ENCODE assay signal across 8 cellular contexts in genomic region chr10:104256335-104257080, GRCh38. TPM values are rescaled to one million over a fixed set of nuclear protein-coding genes. Genes with fewer than 3 reads are reported as not detected.
A peak's percentile ranks its signal among the peaks of the same experiment; 100 is the strongest.
DNase-seq lines count a peak whose midpoint lies in the region; ATAC-seq, FAIRE-seq and TF ChIP-seq lines count a peak whose summit lies in the region.

No MANE protein-coding gene starts in this region.

- TF ChIP-seq CTCF in heart right ventricle (IDR thresholded peaks at IDR 0.05) = no peak
- no peak for TF ChIP-seq CTCF in HepG2 (CRISPR knock-in tag; IDR thresholded peaks at IDR 0.05)
- TF ChIP-seq CTCF in upper lobe of left lung (IDR thresholded peaks at IDR 0.05) = no peak
- no peak for TF ChIP-seq CTCF in glutamatergic neuron (IDR thresholded peaks at IDR 0.05; ENCODE audit: partially characterized antibody, unreplicated experiment)

- POLR2A ChIA-PET in activated naive CD8-positive, alpha-beta T cell treated with anti-CD3 and anti-CD28 coated beads, Interleukin-2, amount 10 ng/mL, durations not matched to agents 7 days and 5 days (lab: Charles Lee) = interaction anchor here (0.7 to 4.0 kb wide), 5 partner anchors 10 to 366 kb away, joined by 3 to 29 read pairs (median 4); partner anchors contain the start of genes CFAP43, GSTO2 and SFR1
- POLR2A ChIA-PET in HepG2 (lab: Yijun Ruan, JAX) = interaction anchor here (4.6 to 6.7 kb wide), 3 partner anchors 18 to 31 kb away, joined by 30 to 59 read pairs (median 51); partner anchors contain the start of gene CFAP43

- TF ChIP-seq POLR2A in HepG2 (IDR thresholded peaks at IDR 0.05; ENCODE audit: insufficient read depth in 1 of 2, low read depth in 2 of 2, low read length in 2 of 2) (peak in 1 of 2 experiments; percentile 8; a peak in 1 of 4 replicates), upper lobe of left lung (IDR thresholded peaks at IDR 0.05) (no peak)

- in situ Hi-C loops in HepG2 (cut with HindIII; ENCODE audit: extremely low pct_ligation_motif_present, low pct_unique_long_range_greater_than_20kb) = no loop called here

- peak in 1 of 2 experiments; percentile 71; a peak in 2 of 4 replicates for TF ChIP-seq EP300 in HepG2 (IDR thresholded peaks at IDR 0.05; ENCODE audit: low read depth in 2 of 2, low read length in 2 of 2)
- TF ChIP-seq EP300 in HepG2 (CRISPR knock-in tag; IDR thresholded peaks at IDR 0.05; ENCODE audit: borderline replicate concordance) = no peak
- TF ChIP-seq EP300 in upper lobe of left lung (IDR thresholded peaks at IDR 0.05) = no peak

- H3K9ac ChIP-seq in HepG2 (ENCODE audit: insufficient read depth, low read depth, low read length) = peak overlapping the region; percentile 83

- H3K27ac Mint-ChIP-seq in activated naive CD8-positive, alpha-beta T cell treated with anti-CD3 and anti-CD28 coated beads, Interleukin-2, amount 10 ng/mL, durations not matched to agents 7 days and 5 days = peak overlapping the region; percentile 37
- H3K27ac Mint-ChIP-seq in glutamatergic neuron (ENCODE audit: unreplicated experiment) = no peak overlapping the region

- peaks cover 8 to 69% (median 55%) of the 10 kb centered on the region in 9 donors for H3K4me1 ChIP-seq in heart right ventricle
- H3K4me1 ChIP-seq in HepG2 (ENCODE audit: insufficient read depth, low read length) = peaks cover 81% of the 10 kb centered on the region
- H3K4me1 ChIP-seq in upper lobe of left lung = peaks cover 57 to 65% (median 59%) of the 10 kb centered on the region in 4 donors

- peaks cover 40% of the 10 kb centered on the region for H3K36me3 Mint-ChIP-seq in activated naive CD8-positive, alpha-beta T cell treated with anti-CD3 and anti-CD28 coated beads, Interleukin-2, amount 10 ng/mL, durations not matched to agents 7 days and 5 days
- no peaks in the 10 kb centered on the region for H3K36me3 Mint-ChIP-seq in glutamatergic neuron (ENCODE audit: unreplicated experiment)

- ATAC-seq in heart right ventricle (peak in 1 of 8 donors; percentile 3), HepG2 (peak; percentile 24; the same call in 2 of the 3 replicates), upper lobe of left lung (ENCODE audit: low FRiP score in 2 of 2) (no peak)
- ATAC-seq in activated naive CD8-positive, alpha-beta T cell treated with anti-CD3 and anti-CD28 coated beads, Interleukin-2, amount 10 ng/mL, durations not matched to agents 7 days and 5 days (ENCODE audit: low read depth) = no peak

- peaks cover 5% of the 10 kb centered on the region; the same call in 1 of the 2 replicates for H4K20me1 ChIP-seq in HepG2 (ENCODE audit: insufficient read depth, low read length)

- H3K27ac ChIP-seq in heart right ventricle (peak overlapping the region; percentile 96 to 100 (median 99)), HepG2 (ENCODE audit: extremely low read length, insufficient read depth, low read length) (peak overlapping the region; percentile 90), upper lobe of left lung (peak overlapping the region; percentile 98 to 99 (median 99))

- peak overlapping the region; percentile 99 for H3K4me3 Mint-ChIP-seq in activated naive CD8-positive, alpha-beta T cell treated with anti-CD3 and anti-CD28 coated beads, Interleukin-2, amount 10 ng/mL, durations not matched to agents 7 days and 5 days
- H3K4me3 Mint-ChIP-seq in glutamatergic neuron (ENCODE audit: unreplicated experiment) = no peak overlapping the region

- WGBS in heart right ventricle, 2 donors = 21 to 39% methylated on average over 1 of the region's 1 CpG
- 0% methylated on average over 1 of the region's 1 CpG for WGBS in HepG2 (ENCODE audit: low lambda C conversion rate)
- WGBS in upper lobe of left lung, 2 donors = 13 to 25% methylated on average over 1 of the region's 1 CpG

- H3K36me3 ChIP-seq in heart right ventricle (peaks cover 0 to 53% (median 29%) of the 10 kb centered on the region in 9 donors), HepG2 (replicated peaks in 1 of 2; ENCODE audit: control insufficient read depth in 1 of 2, insufficient read depth in 2 of 2, low read length in 2 of 2) (peaks cover 4 to 37% of the 10 kb centered on the region in 2 experiments; a peak in 4 of 5 replicates), upper lobe of left lung (peaks cover 20 to 43% (median 26%) of the 10 kb centered on the region in 4 donors)

- H3K4me3 ChIP-seq in heart right ventricle = peak overlapping the region in 9 of 10 donors; percentile 88 to 99 (median 92)
- H3K4me3 ChIP-seq in HepG2 (replicated peaks in 1 of 3; ENCODE audit: insufficient read depth in 1 of 3, low read depth in 2 of 3, low read length in 3 of 3) = peak overlapping the region; percentile 83 to 88 (median 88); a peak in 5 of 6 replicates
- H3K4me3 ChIP-seq in upper lobe of left lung = peak overlapping the region in 3 of 4 donors; percentile 87 to 96 (median 94)

- no peaks in the 10 kb centered on the region for H3K9me3 ChIP-seq in heart right ventricle
- no peaks in the 10 kb centered on the region for H3K9me3 ChIP-seq in HepG2 (ENCODE audit: low read length)
- H3K9me3 ChIP-seq in upper lobe of left lung = no peaks in the 10 kb centered on the region

- H3K79me2 ChIP-seq in HepG2 (ENCODE audit: insufficient read depth, low read length) = peaks cover 74% of the 10 kb centered on the region

- FAIRE-seq in HepG2 (lab: Jason Lieb, UNC) = peak; percentile 43

- H3K4me2 ChIP-seq in HepG2 (ENCODE audit: low read depth, low read length) = peak overlapping the region; percentile 84

- H3K27me3 Mint-ChIP-seq in activated naive CD8-positive, alpha-beta T cell treated with anti-CD3 and anti-CD28 coated beads, Interleukin-2, amount 10 ng/mL, durations not matched to agents 7 days and 5 days = no peaks in the 10 kb centered on the region
- H3K27me3 Mint-ChIP-seq in glutamatergic neuron (ENCODE audit: unreplicated experiment) = peaks cover 3% of the 10 kb centered on the region

- no peak overlapping the region for H2AFZ ChIP-seq in HepG2 (ENCODE audit: low read length)

- DNase-seq in heart right ventricle (no peak), cardiac septum (ENCODE audit: low spot score) (no peak), HepG2 (ENCODE audit: low spot score) (peak; percentile 63), upper lobe of left lung (no peak), glutamatergic neuron (no peak), NCI-H774 (lab: John Stamatoyannopoulos, UW) (no peak), RPMI8226 (no peak)
- no peak for DNase-seq in activated naive CD8-positive, alpha-beta T cell treated with anti-CD3 and anti-CD28 coated beads, Interleukin-2, amount 10 ng/mL, durations not matched to agents 7 days and 5 days

- intact Hi-C loops in heart right ventricle (cut with DNase I) (loop anchor here in 2 of 10 donors (10.0 kb wide), 1 partner anchor 132 kb away; the partner anchor contains the start of gene SFR1 (in 2 of the 2)), cardiac septum (cut with DNase I) (no loop called here), HepG2 (cut with micrococcal nuclease; ENCODE audit: unreplicated experiment) (loop anchor here (10.0 kb wide), 1 partner anchor 132 kb away; the partner anchor contains the start of gene SFR1)

- CTCF ChIA-PET in HepG2 (lab: Yijun Ruan, JAX; ENCODE audit: low intra/inter-chr PET ratio, low total read pairs) = no interaction called here

- no peaks in the 10 kb centered on the region for H3K9me3 Mint-ChIP-seq in activated naive CD8-positive, alpha-beta T cell treated with anti-CD3 and anti-CD28 coated beads, Interleukin-2, amount 10 ng/mL, durations not matched to agents 7 days and 5 days
- peaks cover 3% of the 10 kb centered on the region for H3K9me3 Mint-ChIP-seq in glutamatergic neuron (ENCODE audit: unreplicated experiment)

- H3K27me3 ChIP-seq in heart right ventricle = no peaks in the 10 kb centered on the region
- no peaks in the 10 kb centered on the region; a peak in 1 of 5 replicates for H3K27me3 ChIP-seq in HepG2 (ENCODE audit: control insufficient read depth in 1 of 2, insufficient read depth in 2 of 2, low read length in 2 of 2)
- H3K27me3 ChIP-seq in upper lobe of left lung = no peaks in the 10 kb centered on the region

- no peak for TF ChIP-seq RAD21 in HepG2 (CRISPR knock-in tag; IDR thresholded peaks at IDR 0.05)

- BruUV-seq in HepG2 (replicated peaks; lab: Mats Ljungman, UMichigan) = no TSS peak

- peaks cover 63% of the 10 kb centered on the region for H3K4me1 Mint-ChIP-seq in activated naive CD8-positive, alpha-beta T cell treated with anti-CD3 and anti-CD28 coated beads, Interleukin-2, amount 10 ng/mL, durations not matched to agents 7 days and 5 days
- H3K4me1 Mint-ChIP-seq in glutamatergic neuron (ENCODE audit: low read depth, unreplicated experiment) = peaks cover 14% of the 10 kb centered on the region

RNA-seq across cellular contexts. Expression of gene GSTO1, which starts 1.8 kb away (rescaled TPM):
- total RNA-seq in heart right ventricle = 100 to 1,000 TPM; 161 to 372 (median 220) TPM
- 100 to 1,000 TPM; 339 to 570 TPM for polyA plus RNA-seq in heart right ventricle
- 209 TPM for total RNA-seq in cardiac septum
- 10 to 100 TPM; 92.2 to 97.7 TPM for total RNA-seq in activated naive CD8-positive, alpha-beta T cell treated with anti-CD3 and anti-CD28 coated beads, Interleukin-2, amount 10 ng/mL, durations not matched to agents 7 days and 5 days
- 300 and 418 TPM in 2 replicates for total RNA-seq in HepG2 (2016; rRNA removed; fragmentation: Illumina TruSeq; extraction: Trizol)
- total RNA-seq in HepG2 (2016; cell fraction: cytosol; rRNA removed; fragmentation: Illumina TruSeq; extraction: Trizol; ENCODE audit: low read depth) = 151 and 179 TPM in 2 replicates
- 301 and 437 TPM in 2 replicates for total RNA-seq in HepG2 (2016; cell fraction: insoluble cytoplasmic fraction; rRNA removed; fragmentation: Illumina TruSeq; extraction: Trizol)
- total RNA-seq in HepG2 (2016; cell fraction: membrane; rRNA removed; fragmentation: Illumina TruSeq; extraction: Trizol) = 192 and 211 TPM in 2 replicates
- total RNA-seq in HepG2 (2016; cell fraction: nucleus; rRNA removed; fragmentation: Illumina TruSeq; extraction: Trizol) = 110 and 113 TPM in 2 replicates
- 152 and 228 TPM in 2 replicates for polyA plus RNA-seq in HepG2 (2011; rRNA removed)
- polyA plus RNA-seq in HepG2 (2011; cell fraction: cytosol; rRNA removed) = 147 and 153 TPM in 2 replicates
- polyA plus RNA-seq in HepG2 (2011; cell fraction: nucleus; rRNA removed) = 37.4 and 37.5 TPM in 2 replicates
- 165 and 247 TPM in 2 replicates for polyA plus RNA-seq in HepG2 (2012)
- polyA plus RNA-seq in HepG2 (2016; cell fraction: cytosol; fragmentation: Illumina TruSeq; extraction: Trizol; ENCODE audit: low read depth) = 177 and 202 TPM in 2 replicates
- polyA plus RNA-seq in HepG2 (2016; cell fraction: insoluble cytoplasmic fraction; fragmentation: Illumina TruSeq; extraction: Trizol; ENCODE audit: low read depth) = 365 and 402 TPM in 2 replicates
- polyA plus RNA-seq in HepG2 (2016; cell fraction: membrane; fragmentation: Illumina TruSeq; extraction: Trizol; ENCODE audit: low read depth) = 152 and 182 TPM in 2 replicates
- polyA plus RNA-seq in HepG2 (2016; cell fraction: nucleus; fragmentation: Illumina TruSeq; extraction: Trizol; ENCODE audit: insufficient read depth, low read depth) = 148 and 165 TPM in 2 replicates
- polyA minus RNA-seq in HepG2 (2011; rRNA and poly(A)+ RNA removed; ENCODE audit: low replicate concordance) = 30.9 and 42.9 TPM in 2 replicates
- 56.1 and 62.9 TPM in 2 replicates for polyA minus RNA-seq in HepG2 (2011; cell fraction: cytosol; rRNA and poly(A)+ RNA removed)
- polyA minus RNA-seq in HepG2 (2011; cell fraction: nucleus; rRNA and poly(A)+ RNA removed) = 58.7 and 65.3 TPM in 2 replicates
- total RNA-seq in upper lobe of left lung = 100 to 1,000 TPM in 3 of 6 donors, 10 to 100 TPM in 3; 30.4 to 147 (median 102) TPM
- 26.8 TPM for total RNA-seq in glutamatergic neuron (ENCODE audit: unreplicated experiment)

RNA-seq across cellular contexts. Expression of gene GSTO2, which starts 12.5 kb away (rescaled TPM):
- total RNA-seq in heart right ventricle (1 to 10 TPM in 4 of 10 donors, under 1 TPM in 6; 0.57 to 1.6 (median 0.97) TPM), cardiac septum (0.67 TPM), HepG2 (2016; rRNA removed; fragmentation: Illumina TruSeq; extraction: Trizol) (2.1 and 3.4 TPM in 2 replicates), upper lobe of left lung (10 to 100 TPM in 1 of 6 donors, 1 to 10 TPM in 5; 2.8 to 11.2 (median 7.8) TPM), glutamatergic neuron (ENCODE audit: unreplicated experiment) (2.0 TPM)
- polyA plus RNA-seq in heart right ventricle (under 1 TPM; 0.25 to 0.51 TPM), HepG2 (2011; rRNA removed) (5.8 and 7.9 TPM in 2 replicates)
- 1 to 10 TPM; 1.4 TPM for total RNA-seq in activated naive CD8-positive, alpha-beta T cell treated with anti-CD3 and anti-CD28 coated beads, Interleukin-2, amount 10 ng/mL, durations not matched to agents 7 days and 5 days
- total RNA-seq in HepG2 (2016; cell fraction: cytosol; rRNA removed; fragmentation: Illumina TruSeq; extraction: Trizol; ENCODE audit: low read depth) = 0.61 and 0.97 TPM in 2 replicates
- total RNA-seq in HepG2 (2016; cell fraction: insoluble cytoplasmic fraction; rRNA removed; fragmentation: Illumina TruSeq; extraction: Trizol) = 1.9 and 2.5 TPM in 2 replicates
- total RNA-seq in HepG2 (2016; cell fraction: membrane; rRNA removed; fragmentation: Illumina TruSeq; extraction: Trizol) = 1.3 and 2.6 TPM in 2 replicates
- 2.4 and 3.2 TPM in 2 replicates for total RNA-seq in HepG2 (2016; cell fraction: nucleus; rRNA removed; fragmentation: Illumina TruSeq; extraction: Trizol)
- polyA plus RNA-seq in HepG2 (2011; cell fraction: cytosol; rRNA removed) = 5.4 TPM in 2 replicates
- polyA plus RNA-seq in HepG2 (2011; cell fraction: nucleus; rRNA removed) = 3.2 and 4.7 TPM in 2 replicates
- polyA plus RNA-seq in HepG2 (2012) = 2.1 and 4.2 TPM in 2 replicates
- 1.1 and 1.5 TPM in 2 replicates for polyA plus RNA-seq in HepG2 (2016; cell fraction: cytosol; fragmentation: Illumina TruSeq; extraction: Trizol; ENCODE audit: low read depth)
- 1.4 and 1.8 TPM in 2 replicates for polyA plus RNA-seq in HepG2 (2016; cell fraction: insoluble cytoplasmic fraction; fragmentation: Illumina TruSeq; extraction: Trizol; ENCODE audit: low read depth)
- polyA plus RNA-seq in HepG2 (2016; cell fraction: membrane; fragmentation: Illumina TruSeq; extraction: Trizol; ENCODE audit: low read depth) = 1.1 and 1.6 TPM in 2 replicates
- 1.4 and 2.0 TPM in 2 replicates for polyA plus RNA-seq in HepG2 (2016; cell fraction: nucleus; fragmentation: Illumina TruSeq; extraction: Trizol; ENCODE audit: insufficient read depth, low read depth)
- polyA minus RNA-seq in HepG2 (2011; rRNA and poly(A)+ RNA removed; ENCODE audit: low replicate concordance) = 4.8 and 5.9 TPM in 2 replicates
- 0.99 and 3.0 TPM in 2 replicates for polyA minus RNA-seq in HepG2 (2011; cell fraction: cytosol; rRNA and poly(A)+ RNA removed)
- 5.6 and 8.6 TPM in 2 replicates for polyA minus RNA-seq in HepG2 (2011; cell fraction: nucleus; rRNA and poly(A)+ RNA removed)

RNA-seq across cellular contexts. Expression of gene CFAP43, which starts 24.3 kb away (rescaled TPM):
- total RNA-seq in heart right ventricle = under 1 TPM in 4 of 10 donors, not detected in 6; 0.09 to 0.15 (median 0.12) TPM
- under 1 TPM; 0.06 to 0.37 TPM for polyA plus RNA-seq in heart right ventricle
- 0.08 TPM for total RNA-seq in cardiac septum
- under 1 TPM in 1 of 2 experiments, not detected in 1; 0.25 TPM for total RNA-seq in activated naive CD8-positive, alpha-beta T cell treated with anti-CD3 and anti-CD28 coated beads, Interleukin-2, amount 10 ng/mL, durations not matched to agents 7 days and 5 days
- 0.24 and 0.46 TPM in 2 replicates for total RNA-seq in HepG2 (2016; rRNA removed; fragmentation: Illumina TruSeq; extraction: Trizol)
- 0.40 and 0.53 TPM in 2 replicates for total RNA-seq in HepG2 (2016; cell fraction: cytosol; rRNA removed; fragmentation: Illumina TruSeq; extraction: Trizol; ENCODE audit: low read depth)
- total RNA-seq in HepG2 (2016; cell fraction: insoluble cytoplasmic fraction; rRNA removed; fragmentation: Illumina TruSeq; extraction: Trizol) = 0.65 and 0.67 TPM in 2 replicates
- 0.43 and 0.65 TPM in 2 replicates for total RNA-seq in HepG2 (2016; cell fraction: membrane; rRNA removed; fragmentation: Illumina TruSeq; extraction: Trizol)
- 0.69 and 1.0 TPM in 2 replicates for total RNA-seq in HepG2 (2016; cell fraction: nucleus; rRNA removed; fragmentation: Illumina TruSeq; extraction: Trizol)
- 0.16 and 0.38 TPM in 2 replicates for polyA plus RNA-seq in HepG2 (2011; rRNA removed)
- 0.13 and 0.18 TPM in 2 replicates for polyA plus RNA-seq in HepG2 (2011; cell fraction: cytosol; rRNA removed)
- polyA plus RNA-seq in HepG2 (2011; cell fraction: nucleus; rRNA removed) = 0.45 and 0.83 TPM in 2 replicates
- polyA plus RNA-seq in HepG2 (2012) = 0.17 and 0.30 TPM in 2 replicates
- polyA plus RNA-seq in HepG2 (2016; cell fraction: cytosol; fragmentation: Illumina TruSeq; extraction: Trizol; ENCODE audit: low read depth) = 0.80 and 0.89 TPM in 2 replicates
- 0.76 and 0.78 TPM in 2 replicates for polyA plus RNA-seq in HepG2 (2016; cell fraction: insoluble cytoplasmic fraction; fragmentation: Illumina TruSeq; extraction: Trizol; ENCODE audit: low read depth)
- 0.47 and 0.61 TPM in 2 replicates for polyA plus RNA-seq in HepG2 (2016; cell fraction: membrane; fragmentation: Illumina TruSeq; extraction: Trizol; ENCODE audit: low read depth)
- 0.81 and 1.2 TPM in 2 replicates for polyA plus RNA-seq in HepG2 (2016; cell fraction: nucleus; fragmentation: Illumina TruSeq; extraction: Trizol; ENCODE audit: insufficient read depth, low read depth)
- polyA minus RNA-seq in HepG2 (2011; rRNA and poly(A)+ RNA removed; ENCODE audit: low replicate concordance) = 0.12 and 0.26 TPM in 2 replicates
- polyA minus RNA-seq in HepG2 (2011; cell fraction: cytosol; rRNA and poly(A)+ RNA removed) = 0.30 TPM in 1 of 2 replicates, not detected in the other
- polyA minus RNA-seq in HepG2 (2011; cell fraction: nucleus; rRNA and poly(A)+ RNA removed) = 0.90 and 1.2 TPM in 2 replicates
- 100 to 1,000 TPM in 1 of 6 donors, 10 to 100 TPM in 2, 1 to 10 TPM in 2, under 1 TPM in 1; 0.69 to 121 (median 10.0) TPM for total RNA-seq in upper lobe of left lung
- 0.44 TPM for total RNA-seq in glutamatergic neuron (ENCODE audit: unreplicated experiment)
